Comparison of ENCODE assay signal across 8 cellular contexts in genomic region chr6:57047859-57048258, GRCh38. TPM values are rescaled to one million over a fixed set of nuclear protein-coding genes. Genes with fewer than 3 reads are reported as not detected.
DNase-seq lines count a peak whose midpoint lies in the region; TF ChIP-seq lines count a peak whose summit lies in the region.
"Not testable (repeated sequence)": the region's sequence is repeated elsewhere in the genome, so short reads cannot be mapped to it uniquely, and the experiment has no call there.

No MANE protein-coding gene starts in this region.

- not testable (repeated sequence) for H3K27me3 ChIP-seq in A673 (replicated peaks; ENCODE audit: insufficient read depth, low read depth, low read length, poor library complexity); KMS-11 (ENCODE audit: insufficient read depth, low read depth); ectodermal cell (ENCODE audit: control insufficient read depth, insufficient read depth, low read length, poor library complexity, severe bottlenecking); iPS-20b (ENCODE audit: insufficient read depth, low read length)

- BruUV-seq in A673 (replicated peaks; lab: Mats Ljungman, UMichigan): not testable (repeated sequence)

- H3K9ac ChIP-seq in KMS-11; iPS-20b (ENCODE audit: low read depth, low read length): not testable (repeated sequence)

- H3K36me3 Mint-ChIP-seq in T-helper 1 cell treated with Interleukin-12 subunit alpha and Interleukin-12 subunit beta and Interleukin-4 antibody, amounts not matched to agents 30 μg/mL and 1 μg/mL, for 36 hours (ENCODE audit: low read depth): peaks cover 25% of the 10 kb centered on the region
- H3K36me3 Mint-ChIP-seq in activated naive CD4-positive, alpha-beta T cell treated with anti-CD3 and anti-CD28 coated beads for 36 hours (ENCODE audit: low read depth): peaks cover 27% of the 10 kb centered on the region
- peaks cover 22% of the 10 kb centered on the region for H3K36me3 Mint-ChIP-seq in osteocyte (ENCODE audit: unreplicated experiment)

- peak overlapping the region; percentile 49 for H3K27ac Mint-ChIP-seq in T-helper 1 cell treated with Interleukin-12 subunit alpha and Interleukin-12 subunit beta and Interleukin-4 antibody, amounts not matched to agents 30 μg/mL and 1 μg/mL, for 36 hours
- H3K27ac Mint-ChIP-seq in activated naive CD4-positive, alpha-beta T cell treated with anti-CD3 and anti-CD28 coated beads for 36 hours: not testable (repeated sequence)
- H3K27ac Mint-ChIP-seq in osteocyte (ENCODE audit: unreplicated experiment): peak overlapping the region; percentile 80

- H4K20me1 ChIP-seq in KMS-11 (ENCODE audit: insufficient read depth): not testable (repeated sequence)

- POLR2A ChIA-PET in A673 (lab: Charles Lee; ENCODE audit: low non-redundant PET): not testable (repeated sequence)

- intact Hi-C loops in A673 (cut with micrococcal nuclease; ENCODE audit: unreplicated experiment): loop anchor here (5.0 kb wide), 1 partner anchor 269 kb away; the partner anchor contains the start of gene PRIM2
- intact Hi-C loops in activated naive CD4-positive, alpha-beta T cell treated with anti-CD3 and anti-CD28 coated beads for 36 hours (cut with micrococcal nuclease): loop anchor here (2.0 kb wide), 1 partner anchor 217 kb away; no protein-coding TSS in a partner anchor

- peaks cover 37% of the 10 kb centered on the region for H3K79me2 ChIP-seq in KMS-11 (ENCODE audit: insufficient read depth, low read depth)

- CTCF ChIA-PET in A673 (lab: Charles Lee); activated naive CD4-positive, alpha-beta T cell treated with anti-CD3 and anti-CD28 coated beads for 36 hours (lab: Charles Lee): not testable (repeated sequence)

- peaks cover 25% of the 10 kb centered on the region for H3K4me1 Mint-ChIP-seq in T-helper 1 cell treated with Interleukin-12 subunit alpha and Interleukin-12 subunit beta and Interleukin-4 antibody, amounts not matched to agents 30 μg/mL and 1 μg/mL, for 36 hours (ENCODE audit: low read depth)
- peaks cover 21% of the 10 kb centered on the region for H3K4me1 Mint-ChIP-seq in activated naive CD4-positive, alpha-beta T cell treated with anti-CD3 and anti-CD28 coated beads for 36 hours (ENCODE audit: low read depth)
- peaks cover 26% of the 10 kb centered on the region for H3K4me1 Mint-ChIP-seq in osteocyte (ENCODE audit: unreplicated experiment)

- H3K4me1 ChIP-seq in A673 (ENCODE audit: insufficient read depth, low read length, poor library complexity, severe bottlenecking) (peaks cover 11% of the 10 kb centered on the region), KMS-11 (ENCODE audit: low read depth, poor library complexity, severe bottlenecking) (peaks cover 21% of the 10 kb centered on the region)
- not testable (repeated sequence) for H3K4me1 ChIP-seq in ectodermal cell (ENCODE audit: control insufficient read depth, insufficient read depth, low read length); iPS-20b (ENCODE audit: insufficient read depth, low read length)

- H3K36me3 ChIP-seq in A673 (ENCODE audit: insufficient read depth, low read length, poor library complexity, severe bottlenecking) (peaks cover 48% of the 10 kb centered on the region), ectodermal cell (ENCODE audit: control insufficient read depth, insufficient read depth, low read length) (peaks cover 16% of the 10 kb centered on the region), iPS-20b (ENCODE audit: insufficient read depth, low read depth, low read length) (peaks cover 41% of the 10 kb centered on the region)
- H3K36me3 ChIP-seq in KMS-11 (ENCODE audit: insufficient read depth): not testable (repeated sequence)

- peak overlapping the region; percentile 79 for H3K4me3 Mint-ChIP-seq in T-helper 1 cell treated with Interleukin-12 subunit alpha and Interleukin-12 subunit beta and Interleukin-4 antibody, amounts not matched to agents 30 μg/mL and 1 μg/mL, for 36 hours
- peak overlapping the region; percentile 68 for H3K4me3 Mint-ChIP-seq in activated naive CD4-positive, alpha-beta T cell treated with anti-CD3 and anti-CD28 coated beads for 36 hours
- peak overlapping the region; percentile 70 for H3K4me3 Mint-ChIP-seq in osteocyte (ENCODE audit: unreplicated experiment)

- WGBS in ectodermal cell, 2 experiments: 73 to 79% methylated on average over 5 of the region's 6 CpGs

- H3K4me2 ChIP-seq in KMS-11: peak overlapping the region; percentile 60

- H3K4me3 ChIP-seq in A673 (ENCODE audit: low read depth, low read length, poor library complexity, severe bottlenecking) (peak overlapping the region; percentile 30), GM08714 (ENCODE audit: low read length) (peak overlapping the region; percentile 66), ectodermal cell (ENCODE audit: insufficient read depth, low read depth, low read length) (peak overlapping the region; percentile 23), iPS-20b (ENCODE audit: low read length) (peak overlapping the region; percentile 52)
- H3K4me3 ChIP-seq in KMS-11 (IDR thresholded peaks at IDR 0.05; ENCODE audit: insufficient read depth, low read depth, low read length): not testable (repeated sequence)

- H3K27me3 Mint-ChIP-seq in T-helper 1 cell treated with Interleukin-12 subunit alpha and Interleukin-12 subunit beta and Interleukin-4 antibody, amounts not matched to agents 30 μg/mL and 1 μg/mL, for 36 hours (ENCODE audit: low read depth): peaks cover 29% of the 10 kb centered on the region
- peaks cover 17% of the 10 kb centered on the region for H3K27me3 Mint-ChIP-seq in activated naive CD4-positive, alpha-beta T cell treated with anti-CD3 and anti-CD28 coated beads for 36 hours (ENCODE audit: low read depth)
- peaks cover 11% of the 10 kb centered on the region for H3K27me3 Mint-ChIP-seq in osteocyte (ENCODE audit: unreplicated experiment)

- not testable (repeated sequence) for H3K27ac ChIP-seq in A673 (ENCODE audit: low read depth, low read length, poor library complexity, severe bottlenecking); KMS-11; ectodermal cell (ENCODE audit: insufficient read depth, low read depth, low read length, poor library complexity, severe bottlenecking); iPS-20b (ENCODE audit: low read length)

- not testable (repeated sequence) for H3K9me3 ChIP-seq in A673 (ENCODE audit: low read depth, low read length, poor library complexity, severe bottlenecking); ectodermal cell (ENCODE audit: control insufficient read depth, low read length); iPS-20b (ENCODE audit: insufficient read depth, low read depth, low read length)

- TF ChIP-seq CTCF in A673 (conservative IDR thresholded peaks at IDR 0.05; ENCODE audit: low read depth, low read length); KMS-11 (conservative IDR thresholded peaks at IDR 0.05; ENCODE audit: low read depth, low read length); osteocyte (IDR thresholded peaks at IDR 0.05): not testable (repeated sequence)

- not testable (repeated sequence) for H2AFZ ChIP-seq in KMS-11 (ENCODE audit: low read depth)

- not testable (repeated sequence) for H3K9me3 Mint-ChIP-seq in T-helper 1 cell treated with Interleukin-12 subunit alpha and Interleukin-12 subunit beta and Interleukin-4 antibody, amounts not matched to agents 30 μg/mL and 1 μg/mL, for 36 hours; activated naive CD4-positive, alpha-beta T cell treated with anti-CD3 and anti-CD28 coated beads for 36 hours; osteocyte (ENCODE audit: unreplicated experiment)

- not testable (repeated sequence) for DNase-seq in A673 (ENCODE audit: low spot score); activated naive CD4-positive, alpha-beta T cell treated with anti-CD3 and anti-CD28 coated beads for 36 hours; osteocyte (ENCODE audit: extremely low spot score, unreplicated experiment)

RNA-seq across cellular contexts. Expression of gene KIAA1586, which starts 1.4 kb away (rescaled TPM):
- 30.2 and 31.4 TPM in 2 replicates for total RNA-seq in A673 (2021)
- 10 to 100 TPM; 13.6 to 17.4 TPM for total RNA-seq in activated naive CD4-positive, alpha-beta T cell treated with anti-CD3 and anti-CD28 coated beads for 36 hours
- polyA plus RNA-seq in ectodermal cell (2013, experiment 1 of 4): 26.8 TPM
- polyA plus RNA-seq in ectodermal cell (2013, experiment 2 of 4): 30.2 TPM
- polyA plus RNA-seq in ectodermal cell (2013, experiment 3 of 4): 27.6 TPM
- 28.2 TPM for polyA plus RNA-seq in ectodermal cell (2013, experiment 4 of 4)
- 15.7 and 18.1 TPM in 2 replicates for total RNA-seq in osteocyte

RNA-seq across cellular contexts. Expression of gene ZNF451, which starts 42.1 kb away (rescaled TPM):
- total RNA-seq in A673 (2021) (72.2 and 72.7 TPM in 2 replicates), osteocyte (53.1 and 53.6 TPM in 2 replicates)
- total RNA-seq in activated naive CD4-positive, alpha-beta T cell treated with anti-CD3 and anti-CD28 coated beads for 36 hours: 10 to 100 TPM; 43.8 to 46.2 TPM
- 44.6 TPM for polyA plus RNA-seq in ectodermal cell (2013, experiment 1 of 4)
- polyA plus RNA-seq in ectodermal cell (2013, experiment 2 of 4): 46.6 TPM
- polyA plus RNA-seq in ectodermal cell (2013, experiment 3 of 4): 34.9 TPM
- polyA plus RNA-seq in ectodermal cell (2013, experiment 4 of 4): 40.3 TPM
